24 cellular contexts compared by ENCODE assay signal in genomic region chr2:241364781-241365180, GRCh38.
"Had no signal": no experiment of that assay in that cellular context is flagged by ENCODE, and none has a peak within 500 bp of the region (broad histone marks: within the 10 kb centered on the region; RNA-seq: fewer than 3 reads in every experiment).

No MANE protein-coding gene starts in this region.

- H3K36me3 ChIP-seq: heart left ventricle, left ventricle myocardium inferior, transverse colon had no signal

- H3K27ac ChIP-seq: heart left ventricle, left ventricle myocardium inferior had no signal

- H3K4me3 ChIP-seq: heart left ventricle, left ventricle myocardium inferior, lung, mucosa of descending colon, skin epidermis, transverse colon had no signal

- DNase-seq: activated CD4-positive, alpha-beta T cell treated with anti-CD3 and anti-CD28 coated beads, Interleukin-2, amount 50 U/mL, for 1 hour; activated CD8-positive, alpha-beta T cell treated with anti-CD3 and anti-CD28 coated beads for 36 hours; activated gamma-delta T cell treated with Interleukin-2 at 50 U/mL for 16 hours; activated naive CD4-positive, alpha-beta T cell treated with anti-CD3 and anti-CD28 coated beads, Interleukin-2, amount 50 U/mL, for 16 hours; activated T-cell treated with anti-CD3 and anti-CD28 coated beads, Interleukin-2, amount 50 U/mL, for 4 hours; endodermal cell; foreskin fibroblast; heart left ventricle; hypothalamus; immature natural killer cell; left ventricle myocardium inferior; mesendoderm; mucosa of descending colon; stimulated activated CD4-positive, alpha-beta T cell treated with anti-CD3 and anti-CD28 coated beads, Interleukin-4, amount 100 ng/mL, for 24 hours; stimulated activated naive CD8-positive, alpha-beta T cell treated with anti-CD3 and anti-CD28 coated beads, Interleukin-15, amount 100 ng/mL, for 72 hours; T-helper 2 cell; transverse colon had no signal

- ATAC-seq: activated CD8-positive, alpha-beta T cell treated with anti-CD3 and anti-CD28 coated beads for 36 hours; activated T-cell treated with anti-CD3 and anti-CD28 coated beads, Interleukin-2, amount 50 U/mL, for 4 hours; activated T-helper 17 cell treated with anti-CD3 and anti-CD28 coated beads, Interleukin-2, amount 50 U/mL, for 72 hours; esophagus mucosa; heart left ventricle; mucosa of descending colon; natural killer cell treated with Interleukin-12 subunit alpha and Interleukin-12 subunit beta and Interleukin-15 and Interleukin-18, amount 100 ng/mL, for 72 hours; sciatic nerve; stimulated activated effector memory CD8-positive, alpha-beta T cell treated with anti-CD3 and anti-CD28 coated beads, Interleukin-12 subunit alpha, Interleukin-12 subunit beta, amount 100 ng/mL, for 72 hours; stimulated activated naive CD8-positive, alpha-beta T cell treated with anti-CD3 and anti-CD28 coated beads, Interleukin-15, amount 100 ng/mL, for 72 hours had no signal

- H3K27me3 ChIP-seq: heart left ventricle, transverse colon had no signal

- H3K9me3 ChIP-seq: heart left ventricle, left ventricle myocardium inferior, mucosa of descending colon, transverse colon had no signal
